Comparison of ENCODE assay signal across 1 cellular context in the genomic region with DNA sequence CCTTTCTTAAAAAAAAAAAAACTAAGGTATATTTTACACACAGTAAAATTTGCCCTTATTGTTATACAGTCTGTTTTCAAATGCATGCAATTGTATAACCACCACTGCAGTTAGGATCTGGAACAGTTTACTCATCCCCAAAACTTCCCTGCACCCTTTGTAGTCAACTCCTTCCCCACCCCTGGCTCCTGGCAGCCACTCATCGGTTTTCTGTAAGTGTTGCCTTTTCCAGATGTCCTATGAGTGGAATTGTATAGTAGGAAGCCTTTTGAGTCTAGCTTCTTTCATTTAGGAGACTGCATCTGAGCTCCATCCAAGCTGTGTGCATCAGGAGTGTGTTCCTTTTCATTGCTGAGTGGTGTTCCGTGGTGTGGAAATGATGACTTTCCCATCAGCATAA. TPM values are rescaled to one million over a fixed set of nuclear protein-coding genes. Genes with fewer than 3 reads are reported as not detected.
"Had no signal": no experiment of that assay in that cellular context is flagged by ENCODE, and none has a peak within 500 bp of the region (broad histone marks: within the 10 kb centered on the region; RNA-seq: fewer than 3 reads in every experiment).

No MANE protein-coding gene starts in this region.

RNA-seq across cellular contexts. Expression of gene SDC1, which starts 9.7 kb away (rescaled TPM):
- total RNA-seq: T-helper 1 cell treated with Interleukin-12 subunit alpha and Interleukin-12 subunit beta and Interleukin-4 antibody, amounts not matched to agents 30 ng/mL and 1 ng/mL, for 36 hours had no signal
